ENCODE assay signal across 17 cellular contexts in genomic region chr14:32399920-32400319, GRCh38.
"Had no signal": no experiment of that assay in that cellular context is flagged by ENCODE, and none has a peak within 500 bp of the region (broad histone marks: within the 10 kb centered on the region; RNA-seq: fewer than 3 reads in every experiment).

No MANE protein-coding gene starts in this region.

- H3K4me3 Mint-ChIP-seq: dendritic cell treated with granulocyte-macrophage colony-stimulating factor and Interleukin-4, amounts not matched to agents 40 ng/mL and 50 ng/mL, for 4 days; effector memory CD8-positive, alpha-beta T cell; naive B cell; nephron; stimulated activated effector memory CD8-positive, alpha-beta T cell treated with anti-CD3 and anti-CD28 coated beads, Interleukin-12 subunit alpha, Interleukin-12 subunit beta, amount 100 ng/mL, for 72 hours; stimulated activated naive CD8-positive, alpha-beta T cell treated with anti-CD3 and anti-CD28 coated beads, Interleukin-15, amount 100 ng/mL, for 72 hours had no signal

- ATAC-seq: effector memory CD8-positive, alpha-beta T cell; foreskin keratinocyte; psoas muscle; right lobe of liver; stimulated activated effector memory CD8-positive, alpha-beta T cell treated with anti-CD3 and anti-CD28 coated beads, Interleukin-12 subunit alpha, Interleukin-12 subunit beta, amount 100 ng/mL, for 72 hours; stimulated activated naive CD8-positive, alpha-beta T cell treated with anti-CD3 and anti-CD28 coated beads, Interleukin-15, amount 100 ng/mL, for 72 hours had no signal

- H3K4me3 ChIP-seq: hepatocyte, psoas muscle, right lobe of liver, testis, tibial nerve had no signal

- H3K4me1 Mint-ChIP-seq: naive B cell; stimulated activated effector memory CD8-positive, alpha-beta T cell treated with anti-CD3 and anti-CD28 coated beads, Interleukin-12 subunit alpha, Interleukin-12 subunit beta, amount 100 ng/mL, for 72 hours; stimulated activated naive CD8-positive, alpha-beta T cell treated with anti-CD3 and anti-CD28 coated beads, Interleukin-15, amount 100 ng/mL, for 72 hours had no signal

- H3K4me1 ChIP-seq: right lobe of liver, testis, tibial nerve had no signal

- H3K27me3 ChIP-seq: foreskin keratinocyte, hepatocyte, right lobe of liver, testis, tibial nerve had no signal

- H3K27me3 Mint-ChIP-seq: dendritic cell treated with granulocyte-macrophage colony-stimulating factor and Interleukin-4, amounts not matched to agents 40 ng/mL and 50 ng/mL, for 4 days; effector memory CD8-positive, alpha-beta T cell; stimulated activated naive CD8-positive, alpha-beta T cell treated with anti-CD3 and anti-CD28 coated beads, Interleukin-15, amount 100 ng/mL, for 72 hours had no signal

- H3K27ac ChIP-seq: foreskin keratinocyte, hepatocyte, psoas muscle, right lobe of liver, testis, tibial nerve had no signal

- H3K9me3 ChIP-seq: psoas muscle, right lobe of liver, testis, tibial nerve had no signal

- H3K79me2 ChIP-seq: hepatocyte had no signal

- H3K4me2 ChIP-seq: hepatocyte had no signal

- H3K27ac Mint-ChIP-seq: dendritic cell treated with granulocyte-macrophage colony-stimulating factor and Interleukin-4, amounts not matched to agents 40 ng/mL and 50 ng/mL, for 4 days; effector memory CD8-positive, alpha-beta T cell; nephron; stimulated activated effector memory CD8-positive, alpha-beta T cell treated with anti-CD3 and anti-CD28 coated beads, Interleukin-12 subunit alpha, Interleukin-12 subunit beta, amount 100 ng/mL, for 72 hours had no signal

- H2AFZ ChIP-seq: hepatocyte had no signal

- DNase-seq: effector memory CD8-positive, alpha-beta T cell; foreskin keratinocyte; head of caudate nucleus; mesendoderm; naive B cell; psoas muscle; retina; right lobe of liver; stimulated activated CD4-positive, alpha-beta T cell treated with anti-CD3 and anti-CD28 coated beads, Interleukin-4, amount 100 ng/mL, for 1 hour; stimulated activated CD8-positive, alpha-beta memory T cell treated with anti-CD3 and anti-CD28 coated beads, Interleukin-4, amount 100 ng/mL, for 48 hours; stimulated activated naive CD8-positive, alpha-beta T cell treated with anti-CD3 and anti-CD28 coated beads, Interleukin-15, amount 100 ng/mL, for 72 hours; testis had no signal

- H3K36me3 ChIP-seq: right lobe of liver, tibial nerve had no signal

- H3K36me3 Mint-ChIP-seq: naive B cell; stimulated activated effector memory CD8-positive, alpha-beta T cell treated with anti-CD3 and anti-CD28 coated beads, Interleukin-12 subunit alpha, Interleukin-12 subunit beta, amount 100 ng/mL, for 72 hours had no signal

- H3K9me3 Mint-ChIP-seq: dendritic cell treated with granulocyte-macrophage colony-stimulating factor and Interleukin-4, amounts not matched to agents 40 ng/mL and 50 ng/mL, for 4 days; naive B cell; nephron; stimulated activated effector memory CD8-positive, alpha-beta T cell treated with anti-CD3 and anti-CD28 coated beads, Interleukin-12 subunit alpha, Interleukin-12 subunit beta, amount 100 ng/mL, for 72 hours; stimulated activated naive CD8-positive, alpha-beta T cell treated with anti-CD3 and anti-CD28 coated beads, Interleukin-15, amount 100 ng/mL, for 72 hours had no signal
